ENCODE assay signal across 1 cellular context in genomic region chr15:101615986-101616848, GRCh38.
TF ChIP-seq lines count a peak whose summit lies in the region.

No MANE protein-coding gene starts in this region.

TF ChIP-seq in K562, 482 proteins besides CTCF, POLR2A, EP300 and RAD21 (continued from another document):
- no peak for TF ChIP-seq ZBTB40 (IDR thresholded peaks at IDR 0.05)
- TF ChIP-seq ZBTB40 (CRISPR knock-in tag; IDR thresholded peaks at IDR 0.05): no peak
- 0 out of 2 replicates have a peak, but pooled peaks have one; percentile 16 for TF ChIP-seq CEBPB (tag; IDR thresholded peaks at IDR 0.05)
- no peak for TF ChIP-seq TCF15 (CRISPR knock-in tag; IDR thresholded peaks at IDR 0.05)
- TF ChIP-seq ZBTB12 (CRISPR knock-in tag; IDR thresholded peaks at IDR 0.05): no peak
- 0 out of 2 replicates have a peak, but pooled peaks have one; percentile 27 for TF ChIP-seq ZBTB7A (IDR thresholded peaks at IDR 0.05; ENCODE audit: borderline replicate concordance, control insufficient read depth, low read depth, low read length)
- TF ChIP-seq KDM2B (CRISPR knock-in tag; IDR thresholded peaks at IDR 0.05): no peak
- TF ChIP-seq, protein P1, sequence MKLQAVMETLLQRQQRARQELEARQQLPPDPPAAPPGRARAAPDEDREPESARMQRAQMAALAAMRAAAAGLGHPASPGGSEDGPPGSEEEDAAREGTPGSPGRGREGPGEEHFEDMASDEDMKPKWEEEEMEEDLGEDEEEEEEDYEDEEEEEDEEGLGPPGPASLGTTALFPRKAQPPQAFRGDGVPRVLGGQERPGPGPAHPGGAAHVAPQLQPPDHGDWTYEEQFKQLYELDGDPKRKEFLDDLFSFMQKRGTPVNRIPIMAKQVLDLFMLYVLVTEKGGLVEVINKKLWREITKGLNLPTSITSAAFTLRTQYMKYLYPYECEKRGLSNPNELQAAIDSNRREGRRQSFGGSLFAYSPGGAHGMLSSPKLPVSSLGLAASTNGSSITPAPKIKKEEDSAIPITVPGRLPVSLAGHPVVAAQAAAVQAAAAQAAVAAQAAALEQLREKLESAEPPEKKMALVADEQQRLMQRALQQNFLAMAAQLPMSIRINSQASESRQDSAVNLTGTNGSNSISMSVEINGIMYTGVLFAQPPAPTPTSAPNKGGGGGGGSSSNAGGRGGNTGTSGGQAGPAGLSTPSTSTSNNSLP (IDR thresholded peaks at IDR 0.05; ENCODE audit: borderline replicate concordance, low read depth, low read length): no peak
- TF ChIP-seq EGR1 (conservative IDR thresholded peaks at IDR 0.05): peak; percentile 31; the same call in 1 of the 2 replicates
- TF ChIP-seq SETDB1 (IDR thresholded peaks at IDR 0.05; ENCODE audit: low read length): no peak
- peak; percentile 51 to 65 for TF ChIP-seq NRF1 (conservative IDR thresholded peaks at IDR 0.05 in 1 of 2, IDR thresholded peaks at IDR 0.05 in 1 of 2)
- TF ChIP-seq, protein P2, sequence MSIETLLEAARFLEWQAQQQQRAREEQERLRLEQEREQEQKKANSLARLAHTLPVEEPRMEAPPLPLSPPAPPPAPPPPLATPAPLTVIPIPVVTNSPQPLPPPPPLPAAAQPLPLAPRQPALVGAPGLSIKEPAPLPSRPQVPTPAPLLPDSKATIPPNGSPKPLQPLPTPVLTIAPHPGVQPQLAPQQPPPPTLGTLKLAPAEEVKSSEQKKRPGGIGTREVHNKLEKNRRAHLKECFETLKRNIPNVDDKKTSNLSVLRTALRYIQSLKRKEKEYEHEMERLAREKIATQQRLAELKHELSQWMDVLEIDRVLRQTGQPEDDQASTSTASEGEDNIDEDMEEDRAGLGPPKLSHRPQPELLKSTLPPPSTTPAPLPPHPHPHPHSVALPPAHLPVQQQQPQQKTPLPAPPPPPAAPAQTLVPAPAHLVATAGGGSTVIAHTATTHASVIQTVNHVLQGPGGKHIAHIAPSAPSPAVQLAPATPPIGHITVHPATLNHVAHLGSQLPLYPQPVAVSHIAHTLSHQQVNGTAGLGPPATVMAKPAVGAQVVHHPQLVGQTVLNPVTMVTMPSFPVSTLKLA (conservative IDR thresholded peaks at IDR 0.05): peak; percentile 82 to 86
- peak; percentile 86 to 93 for TF ChIP-seq E2F6 (IDR thresholded peaks at IDR 0.05; ENCODE audit: borderline replicate concordance in 1 of 2, extremely low read depth in 1 of 2, insufficient read depth in 1 of 2, insufficient read length in 1 of 2, low read depth in 1 of 2, low read length in 1 of 2, poor library complexity in 1 of 2, severe bottlenecking in 1 of 2)
- TF ChIP-seq ZNF311 (CRISPR knock-in tag; IDR thresholded peaks at IDR 0.05): no peak
- peak; percentile 50; the same call in 1 of the 2 replicates for TF ChIP-seq NKRF (IDR thresholded peaks at IDR 0.05; ENCODE audit: borderline replicate concordance)
- peak; percentile 65 for TF ChIP-seq BHLHE40 (IDR thresholded peaks at IDR 0.05; ENCODE audit: low read length)
- TF ChIP-seq ZKSCAN8 (CRISPR knock-in tag; IDR thresholded peaks at IDR 0.05): no peak
- TF ChIP-seq JUND (IDR thresholded peaks at IDR 0.05; ENCODE audit: borderline replicate concordance, low read depth, low read length): 0 out of 2 replicates have a peak, but pooled peaks have one; percentile 16
- no peak; the same call in 2 of the 3 replicates for TF ChIP-seq JUND (tag; IDR thresholded peaks at IDR 0.05; ENCODE audit: borderline replicate concordance, low read depth, low read length)
- TF ChIP-seq, protein P3, sequence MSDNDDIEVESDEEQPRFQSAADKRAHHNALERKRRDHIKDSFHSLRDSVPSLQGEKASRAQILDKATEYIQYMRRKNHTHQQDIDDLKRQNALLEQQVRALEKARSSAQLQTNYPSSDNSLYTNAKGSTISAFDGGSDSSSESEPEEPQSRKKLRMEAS (CRISPR knock-in tag; IDR thresholded peaks at IDR 0.05): peak; percentile 83
- peak; percentile 51 for TF ChIP-seq VEZF1 (CRISPR knock-in tag; IDR thresholded peaks at IDR 0.05)
- no peak for TF ChIP-seq XRCC3 (IDR thresholded peaks at IDR 0.05)
